In genomic region chr10:99665304-99665703, GRCh38 we compare ENCODE assay signal across 28 cellular contexts.
"Had no signal": no experiment of that assay in that cellular context is flagged by ENCODE, and none has a peak within 500 bp of the region (broad histone marks: within the 10 kb centered on the region; RNA-seq: fewer than 3 reads in every experiment).

No MANE protein-coding gene starts in this region.

- H3K27me3 ChIP-seq: adrenal gland, body of pancreas, esophagus squamous epithelium, gastroesophageal sphincter had no signal

- H3K27ac ChIP-seq: adrenal gland, esophagus squamous epithelium, gastroesophageal sphincter had no signal

- DNase-seq: activated CD4-positive, alpha-beta memory T cell treated with anti-CD3 and anti-CD28 coated beads for 36 hours; activated CD4-positive, alpha-beta T cell treated with anti-CD3 and anti-CD28 coated beads for 36 hours; activated CD4-positive, alpha-beta T cell treated with anti-CD3 and anti-CD28 coated beads, Interleukin-2, amount 10 ng/mL, durations not matched to agents 24 days and 14 days; activated CD4-positive, CD25-positive, alpha-beta regulatory T cell; activated CD4-positive, CD25-positive, alpha-beta regulatory T cell treated with anti-CD3 and anti-CD28 coated beads, Interleukin-2, amount 50 U/mL, for 72 hours; activated CD8-positive, alpha-beta memory T cell treated with anti-CD3 and anti-CD28 coated beads, Interleukin-2, amount 10 ng/mL, durations not matched to agents 7 days and 5 days; activated CD8-positive, alpha-beta memory T cell treated with anti-CD3 and anti-CD28 coated beads, Interleukin-2, amount 50 U/mL, for 4 hours; activated CD8-positive, alpha-beta T cell treated with anti-CD3 and anti-CD28 coated beads, Interleukin-2, amount 10 ng/mL, durations not matched to agents 7 days and 5 days; activated effector memory CD4-positive, alpha-beta T cell treated with anti-CD3 and anti-CD28 coated beads, Interleukin-2, amount 50 U/mL, for 16 hours; activated naive CD4-positive, alpha-beta T cell treated with anti-CD3 and anti-CD28 coated beads for 36 hours; activated naive CD8-positive, alpha-beta T cell treated with anti-CD3 and anti-CD28 coated beads for 36 hours; activated naive CD8-positive, alpha-beta T cell treated with anti-CD3 and anti-CD28 coated beads, Interleukin-2, amount 50 U/mL, for 24 hours; activated T-cell treated with anti-CD3 and anti-CD28 coated beads, Interleukin-2, amount 50 U/mL, for 1 hour; activated T-cell treated with anti-CD3 and anti-CD28 coated beads, Interleukin-2, amount 50 U/mL, for 48 hours; adrenal gland; amygdala; aorta; body of pancreas; caudate nucleus; cortex of kidney; effector CD8-positive, alpha-beta T cell; esophagus squamous epithelium; foreskin melanocyte; T-helper 2 cell had no signal

- FAIRE-seq: colon, endometrium, endothelial cell of umbilical vein had no signal

- H3K36me3 ChIP-seq: adrenal gland had no signal

- H3K4me3 ChIP-seq: adrenal gland, body of pancreas, esophagus squamous epithelium, gastroesophageal sphincter had no signal

- ATAC-seq: activated CD4-positive, alpha-beta T cell treated with anti-CD3 and anti-CD28 coated beads for 36 hours; activated CD8-positive, alpha-beta memory T cell treated with anti-CD3 and anti-CD28 coated beads, Interleukin-2, amount 10 ng/mL, durations not matched to agents 7 days and 5 days; activated CD8-positive, alpha-beta T cell treated with anti-CD3 and anti-CD28 coated beads, Interleukin-2, amount 10 ng/mL, durations not matched to agents 7 days and 5 days; activated naive CD8-positive, alpha-beta T cell treated with anti-CD3 and anti-CD28 coated beads, Interleukin-2, amount 50 U/mL, for 24 hours; body of pancreas; gastroesophageal sphincter had no signal

- H3K9me3 ChIP-seq: adrenal gland, body of pancreas, esophagus squamous epithelium, gastroesophageal sphincter had no signal
